In the genomic region with DNA sequence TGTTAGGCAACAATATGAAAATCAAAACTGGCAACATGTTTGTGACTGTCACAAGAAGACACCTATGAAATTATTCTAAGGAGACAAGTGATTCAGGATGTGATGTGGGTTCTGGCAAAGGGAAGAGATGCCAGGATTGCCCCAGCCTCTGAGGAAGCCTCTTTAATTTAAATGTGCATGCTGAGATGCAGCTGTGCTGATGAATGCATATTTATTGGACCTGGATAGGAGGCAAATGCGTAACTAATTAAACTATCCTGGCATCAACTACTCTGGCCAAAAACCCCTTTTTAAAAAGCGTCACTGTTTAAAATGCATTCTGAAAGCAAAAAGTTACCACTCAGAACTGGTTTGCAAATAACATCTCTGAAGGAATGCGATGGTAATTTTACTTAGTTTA, we compare ENCODE assay signal across 9 cellular contexts.
"Had no signal": no experiment of that assay in that cellular context is flagged by ENCODE, and none has a peak within 500 bp of the region (broad histone marks: within the 10 kb centered on the region; RNA-seq: fewer than 3 reads in every experiment).

No MANE protein-coding gene starts in this region.

- H3K4me1 ChIP-seq: HAP-1 had no signal

- DNase-seq: GM23248, GOT3, H7, HFFc6, IMR-90, KG1 had no signal

- H3K9me3 ChIP-seq: HAP-1 had no signal

- H3K36me3 ChIP-seq: HAP-1 had no signal

- H3K4me3 Mint-ChIP-seq: HFFc6 had no signal

- H3K4me3 ChIP-seq: GM23248, HAP-1, K562 had no signal

- H3K9me3 Mint-ChIP-seq: HFFc6 had no signal

- ATAC-seq: HCT116, K562 had no signal

- H3K27ac ChIP-seq: GM23248 had no signal
